In the genomic region with DNA sequence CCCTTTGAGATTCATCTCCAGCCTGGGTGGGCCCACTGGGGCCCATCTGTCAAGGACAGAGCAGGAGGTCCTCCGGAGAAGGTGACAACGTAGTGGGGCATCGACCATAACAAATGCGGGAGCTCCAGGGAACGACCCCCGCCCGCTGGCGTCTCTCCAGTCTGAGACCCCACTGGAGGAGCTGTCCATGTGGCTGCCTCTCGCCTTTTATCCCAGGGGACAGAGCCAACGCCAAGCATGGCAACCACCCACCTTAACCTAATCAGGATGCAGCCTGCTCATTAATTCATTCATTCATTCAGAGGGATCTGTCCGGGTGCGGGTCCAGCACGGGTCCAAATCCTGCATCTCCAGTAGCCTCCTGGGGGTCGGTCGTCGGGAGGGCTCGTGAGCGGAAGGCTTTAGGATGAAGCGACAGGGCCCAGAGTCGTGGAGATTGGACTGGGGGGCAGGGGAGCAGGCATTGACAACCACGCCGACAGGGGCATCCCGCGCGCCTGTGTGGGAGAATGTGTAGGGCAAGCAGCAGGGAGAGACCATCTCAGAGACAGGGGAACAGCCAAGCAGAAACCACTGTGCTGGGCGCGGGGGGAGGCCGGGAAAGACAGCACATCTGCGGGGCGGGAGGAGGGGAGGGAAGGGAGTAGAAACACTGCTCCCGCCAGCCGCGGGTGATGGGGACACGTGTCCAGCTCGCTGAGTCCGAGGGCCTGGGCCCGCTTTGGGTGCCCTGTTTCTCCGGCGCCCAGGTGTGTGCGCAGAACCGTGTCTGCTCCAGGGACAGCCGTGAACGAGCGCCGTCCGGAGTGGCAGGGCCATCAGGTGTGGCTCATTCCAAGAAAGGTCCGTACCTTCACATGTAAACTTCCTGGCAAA, we compare ENCODE assay signal across 13 cellular contexts. TPM values are rescaled to one million over a fixed set of nuclear protein-coding genes. Genes with fewer than 3 reads are reported as not detected.
DNase-seq lines count a peak whose midpoint lies in the region; ATAC-seq and TF ChIP-seq lines count a peak whose summit lies in the region.
"Had no signal": no experiment of that assay in that cellular context is flagged by ENCODE, and none has a peak within 500 bp of the region (broad histone marks: within the 10 kb centered on the region; RNA-seq: fewer than 3 reads in every experiment).

No MANE protein-coding gene starts in this region.

- H3K14ac ChIP-seq in H9 (ENCODE audit: insufficient read depth, low read length), result no peak overlapping the region; the same call in 1 of the 2 replicates

- POLR2A ChIA-PET in naive thymus-derived CD4-positive, alpha-beta T cell (lab: Charles Lee), result no interaction called here

- H3K27me3 Mint-ChIP-seq in CD4-positive, CD25-positive, alpha-beta regulatory T cell, result peaks cover 24% of the 10 kb centered on the region
- peaks cover 76% of the 10 kb centered on the region for H3K27me3 Mint-ChIP-seq in H9 (ENCODE audit: low read depth)
- peaks cover 0 to 12% (median 4%) of the 10 kb centered on the region in 5 donors for H3K27me3 Mint-ChIP-seq in naive thymus-derived CD4-positive, alpha-beta T cell

- H3K4me1 ChIP-seq in CD4-positive, CD25-positive, alpha-beta regulatory T cell (ENCODE audit: control insufficient read depth, insufficient read depth, low read length, poor library complexity, severe bottlenecking), result peaks cover 11% of the 10 kb centered on the region
- H3K4me1 ChIP-seq in H9 (ENCODE audit: insufficient read depth, low read length) (no peaks in the 10 kb centered on the region), colonic mucosa (peaks cover 9% of the 10 kb centered on the region)
- no peaks in the 10 kb centered on the region for H3K4me1 ChIP-seq in naive thymus-derived CD4-positive, alpha-beta T cell (ENCODE audit: control insufficient read depth in 2 of 2, insufficient read depth in 2 of 2, low read length in 2 of 2)

- no peak overlapping the region for H3K4ac ChIP-seq in H9 (ENCODE audit: low read depth, low read length)

- H2BK15ac ChIP-seq in H9 (ENCODE audit: low read depth, low read length), result no peak overlapping the region

- DNase-seq in CD4-positive, CD25-positive, alpha-beta regulatory T cell, result no peak
- no peak for DNase-seq in H9
- no peak for DNase-seq in colonic mucosa
- no peak for DNase-seq in naive thymus-derived CD4-positive, alpha-beta T cell
- DNase-seq in SIG-M5 (lab: John Stamatoyannopoulos, UW), result no peak
- no peak for DNase-seq in NCI-H524 (lab: John Stamatoyannopoulos, UW)
- DNase-seq: aorta; NCI-H2171; SK-N-SH; stimulated activated CD4-positive, alpha-beta T cell treated with anti-CD3 and anti-CD28 coated beads, Interleukin-2, amount 100 ng/mL, for 24 hours had no signal

- no peak overlapping the region for H3K56ac ChIP-seq in H9 (ENCODE audit: insufficient read length, low read depth, low read length)

- no peaks in the 10 kb centered on the region for H3K23me2 ChIP-seq in H9 (ENCODE audit: insufficient read length, low read depth, low read length, poor library complexity, severe bottlenecking)

- H3K79me2 ChIP-seq in H9 (ENCODE audit: insufficient read depth, low read length), result no peaks in the 10 kb centered on the region

- H3K4me2 ChIP-seq in H9 (ENCODE audit: insufficient read depth, insufficient read length, low read length), result peak overlapping the region; percentile 7

- H3K9ac ChIP-seq in H9 (ENCODE audit: extremely low read depth, insufficient read length, low read length) (no peak overlapping the region), colonic mucosa (ENCODE audit: low read depth in 2 of 2, low read length in 2 of 2) (no peak overlapping the region)
- H3K9ac ChIP-seq: SK-N-SH had no signal

- H2AFZ ChIP-seq in H9 (ENCODE audit: low read length), result no peak overlapping the region

- peaks cover 0 to 18% (median 5%) of the 10 kb centered on the region in 4 donors for H3K4me1 Mint-ChIP-seq in CD4-positive, CD25-positive, alpha-beta regulatory T cell
- H3K4me1 Mint-ChIP-seq in H9, result peaks cover 3 to 13% of the 10 kb centered on the region in 2 experiments; a peak in 3 of 4 replicates
- H3K4me1 Mint-ChIP-seq in naive thymus-derived CD4-positive, alpha-beta T cell, result peaks cover 0 to 14% (median 6%) of the 10 kb centered on the region in 7 donors

- CTCF ChIA-PET in naive thymus-derived CD4-positive, alpha-beta T cell (lab: Charles Lee), result no interaction called here

- H3K36me3 Mint-ChIP-seq in CD4-positive, CD25-positive, alpha-beta regulatory T cell, result no peaks in the 10 kb centered on the region
- H3K36me3 Mint-ChIP-seq in H9 (ENCODE audit: insufficient read depth in 1 of 3, low read depth in 3 of 3), result peaks cover 0 to 8% (median 4%) of the 10 kb centered on the region in 3 experiments; a peak in 2 of 7 replicates
- H3K36me3 Mint-ChIP-seq in naive thymus-derived CD4-positive, alpha-beta T cell, result peaks cover 0 to 14% (median 0%) of the 10 kb centered on the region in 5 donors
- H3K36me3 Mint-ChIP-seq: type B pancreatic cell had no signal

- H3K9me3 ChIP-seq in CD4-positive, CD25-positive, alpha-beta regulatory T cell (ENCODE audit: control insufficient read depth in 2 of 2, low read length in 2 of 2), result no peaks in the 10 kb centered on the region
- H3K9me3 ChIP-seq in H9 (ENCODE audit: control insufficient read depth, low read depth, low read length) (peaks cover 3% of the 10 kb centered on the region), colonic mucosa (no peaks in the 10 kb centered on the region)
- no peaks in the 10 kb centered on the region for H3K9me3 ChIP-seq in naive thymus-derived CD4-positive, alpha-beta T cell (ENCODE audit: control insufficient read depth in 2 of 3, low read length in 3 of 3)
- H3K9me3 ChIP-seq: SK-N-SH had no signal

- WGBS in H9 (ENCODE audit: extremely low coverage, insufficient read length, low lambda C conversion rate), result no CpG with 5 or more reads among the region's 47 CpGs

- no peaks in the 10 kb centered on the region for H3K79me1 ChIP-seq in H9 (ENCODE audit: insufficient read depth, low read depth, low read length, poor library complexity, severe bottlenecking)

- H3T11ph ChIP-seq in H9 (ENCODE audit: low read length), result no peak overlapping the region

- no peak for TF ChIP-seq CTCF in H9 (conservative IDR thresholded peaks at IDR 0.05)
- TF ChIP-seq CTCF in colonic mucosa (IDR thresholded peaks at IDR 0.05), result no peak

- H4K5ac ChIP-seq in H9 (ENCODE audit: insufficient read length, low read depth, low read length), result no peak overlapping the region

- H2AK5ac ChIP-seq in H9 (ENCODE audit: insufficient read length, low read length), result no peak overlapping the region

- no peak overlapping the region for H3K27ac Mint-ChIP-seq in CD4-positive, CD25-positive, alpha-beta regulatory T cell
- H3K27ac Mint-ChIP-seq in H9, result no peak overlapping the region
- H3K27ac Mint-ChIP-seq in naive thymus-derived CD4-positive, alpha-beta T cell, result no peak overlapping the region
- H3K27ac Mint-ChIP-seq: type B pancreatic cell had no signal

- H3K4me3 ChIP-seq in CD4-positive, CD25-positive, alpha-beta regulatory T cell (ENCODE audit: low read depth, low read length), result no peak overlapping the region
- H3K4me3 ChIP-seq in colonic mucosa, result peak overlapping the region; percentile 78
- H3K4me3 ChIP-seq in naive thymus-derived CD4-positive, alpha-beta T cell (ENCODE audit: low read length), result no peak overlapping the region

- H3K18ac ChIP-seq in H9 (ENCODE audit: insufficient read length, low read depth, low read length), result no peak overlapping the region

- no peak for ATAC-seq in CD4-positive, CD25-positive, alpha-beta regulatory T cell (ENCODE audit: low read depth in 2 of 2)
- no peak for ATAC-seq in naive thymus-derived CD4-positive, alpha-beta T cell
- ATAC-seq in GM19455 (IDR thresholded peaks at IDR 0.05; ENCODE audit: unreplicated experiment) (no peak), GM19395 (IDR thresholded peaks at IDR 0.05; ENCODE audit: unreplicated experiment) (no peak)

- no peak overlapping the region for H3K23ac ChIP-seq in H9 (ENCODE audit: insufficient read length, low read depth, low read length)

- H2BK5ac ChIP-seq in H9 (ENCODE audit: insufficient read length, low read length), result no peak overlapping the region

- peaks cover 3% of the 10 kb centered on the region for H3K27me3 ChIP-seq in CD4-positive, CD25-positive, alpha-beta regulatory T cell (ENCODE audit: control insufficient read depth, insufficient read depth, low read length)
- H3K27me3 ChIP-seq in H9 (ENCODE audit: insufficient read depth, low read length), result peaks cover 41% of the 10 kb centered on the region
- no peaks in the 10 kb centered on the region for H3K27me3 ChIP-seq in colonic mucosa
- H3K27me3 ChIP-seq in naive thymus-derived CD4-positive, alpha-beta T cell (ENCODE audit: control insufficient read depth in 2 of 2, insufficient read depth in 2 of 2, low read length in 2 of 2), result no peaks in the 10 kb centered on the region

- intact Hi-C loops in colonic mucosa (cut with DNase I), result no loop called here
- intact Hi-C loops in naive thymus-derived CD4-positive, alpha-beta T cell (cut with micrococcal nuclease), result no loop called here

- no peak overlapping the region for H2BK120ac ChIP-seq in H9 (ENCODE audit: low read depth, low read length, poor library complexity, severe bottlenecking)

- H4K91ac ChIP-seq in H9 (ENCODE audit: insufficient read length, low read depth, low read length), result no peak overlapping the region

- H3K36me3 ChIP-seq in CD4-positive, CD25-positive, alpha-beta regulatory T cell (ENCODE audit: control insufficient read depth, insufficient read depth, low read length), result no peaks in the 10 kb centered on the region
- H3K36me3 ChIP-seq in colonic mucosa, result no peaks in the 10 kb centered on the region
- no peaks in the 10 kb centered on the region for H3K36me3 ChIP-seq in naive thymus-derived CD4-positive, alpha-beta T cell (ENCODE audit: control insufficient read depth in 2 of 3, insufficient read depth in 3 of 3, low read length in 3 of 3)

- peaks cover 0 to 2% (median 0%) of the 10 kb centered on the region in 7 donors for H3K9me3 Mint-ChIP-seq in CD4-positive, CD25-positive, alpha-beta regulatory T cell
- H3K9me3 Mint-ChIP-seq in H9, result peaks cover 10 to 13% of the 10 kb centered on the region in 2 experiments
- no peaks in the 10 kb centered on the region for H3K9me3 Mint-ChIP-seq in naive thymus-derived CD4-positive, alpha-beta T cell
- H3K9me3 Mint-ChIP-seq: type B pancreatic cell had no signal

- H2BK20ac ChIP-seq in H9 (ENCODE audit: low read depth, low read length, poor library complexity, severe bottlenecking), result no peak overlapping the region

- H4K20me1 ChIP-seq in H9 (ENCODE audit: control insufficient read depth, insufficient read depth, insufficient read length), result no peaks in the 10 kb centered on the region

- no peak overlapping the region for H4K8ac ChIP-seq in H9 (replicated peaks; ENCODE audit: insufficient read length, low read depth, low read length)

- no peak overlapping the region for H2BK12ac ChIP-seq in H9 (ENCODE audit: insufficient read length, low read depth, low read length)

- peak overlapping the region in 3 of 4 donors; percentile 24 to 90 (median 90) for H3K4me3 Mint-ChIP-seq in CD4-positive, CD25-positive, alpha-beta regulatory T cell
- H3K4me3 Mint-ChIP-seq in H9, result peak overlapping the region; percentile 6 to 64; a peak in 3 of 5 replicates
- H3K4me3 Mint-ChIP-seq in naive thymus-derived CD4-positive, alpha-beta T cell, result peak overlapping the region in 6 of 10 donors; percentile 12 to 80 (median 41)

- H3K27ac ChIP-seq in CD4-positive, CD25-positive, alpha-beta regulatory T cell (ENCODE audit: insufficient read depth, low read length, poor library complexity, severe bottlenecking), result no peak overlapping the region
- H3K27ac ChIP-seq in H9 (ENCODE audit: insufficient read length, low read depth, low read length) (no peak overlapping the region), colonic mucosa (no peak overlapping the region)
- no peak overlapping the region for H3K27ac ChIP-seq in naive thymus-derived CD4-positive, alpha-beta T cell (ENCODE audit: low read depth, low read length)

RNA-seq across cellular contexts. Expression of a gene that starts 1.9 kb away (rescaled TPM):
- total RNA-seq in CD4-positive, CD25-positive, alpha-beta regulatory T cell, result 0.47 TPM
- under 1 TPM in 3 of 4 donors, not detected in 1; 0.34 to 0.47 (median 0.37) TPM for polyA plus RNA-seq in CD4-positive, CD25-positive, alpha-beta regulatory T cell
- total RNA-seq in H9 (2021), result 0.15 and 0.29 TPM in 2 replicates
- 100 to 1,000 TPM in 1 of 2 donors, 10 to 100 TPM in 1; 63.7 to 126 TPM for total RNA-seq in colonic mucosa
- 1 to 10 TPM in 2 of 5 experiments, under 1 TPM in 2, not detected in 1; 0.22 to 2.7 (median 1.6) TPM for total RNA-seq in naive thymus-derived CD4-positive, alpha-beta T cell
- polyA plus RNA-seq in naive thymus-derived CD4-positive, alpha-beta T cell, result under 1 TPM; 0.20 to 0.65 TPM

RNA-seq across cellular contexts. Expression of a gene that starts 24.4 kb away (rescaled TPM):
- total RNA-seq in CD4-positive, CD25-positive, alpha-beta regulatory T cell, result 46.0 TPM
- polyA plus RNA-seq in CD4-positive, CD25-positive, alpha-beta regulatory T cell, result 10 to 100 TPM; 56.7 to 78.0 (median 69.6) TPM
- total RNA-seq in H9 (2021) (118 and 120 TPM in 2 replicates), colonic mucosa (10 to 100 TPM; 61.8 to 92.8 TPM)
- 10 to 100 TPM; 42.9 to 77.3 (median 67.5) TPM for total RNA-seq in naive thymus-derived CD4-positive, alpha-beta T cell
- 10 to 100 TPM; 74.3 to 96.9 TPM for polyA plus RNA-seq in naive thymus-derived CD4-positive, alpha-beta T cell

Comparison
In these comparisons a context has a peak if more than half of its experiments do, and no peak if none do; other contexts are left out.
1. H3K4me3 Mint-ChIP-seq: peak in every context shown above with its lines; median percentile 90 in CD4-positive, CD25-positive, alpha-beta regulatory T cell; 41 in naive thymus-derived CD4-positive, alpha-beta T cell; 35 in H9.
2. RNA of a gene that starts 1.9 kb away (total RNA-seq): 63.7 to 126 TPM in colonic mucosa; 0.22 to 2.7 TPM in naive thymus-derived CD4-positive, alpha-beta T cell, 0.47 TPM in CD4-positive, CD25-positive, alpha-beta regulatory T cell (single experiment) and 0.15 to 0.29 TPM in H9; every median in the first group is over 10 times any median in the second.